In genomic region chr5:113487779-113488644, GRCh38 we compare ENCODE assay signal across 8 cellular contexts. TPM values are rescaled to one million over a fixed set of nuclear protein-coding genes. Genes with fewer than 3 reads are reported as not detected.
DNase-seq lines count a peak whose midpoint lies in the region; ATAC-seq, FAIRE-seq and TF ChIP-seq lines count a peak whose summit lies in the region.

MCC (minus strand) TSS chr5:113488453.

- WGBS in ectodermal cell, 2 experiments: 0 to 1% methylated on average over 86 of the region's 86 CpGs
- 7% methylated on average over 19 of the region's 86 CpGs for WGBS in HepG2 (ENCODE audit: low lambda C conversion rate)

- TF ChIP-seq RAD21 in HepG2 (CRISPR knock-in tag; IDR thresholded peaks at IDR 0.05): no peak

- peaks cover 63% of the 10 kb centered on the region for H3K27me3 Mint-ChIP-seq in activated B cell treated with CpG ODN at 0.5 μM for 24 hours

- DNase-seq in NCI-H1417 (lab: John Stamatoyannopoulos, UW) (peak; percentile 37 to 86 (median 82)), NCI-H1417 treated with DMSO at 0.1 percent for 48 hours (lab: John Stamatoyannopoulos, UW) (no peak), NCI-H1105 treated with DMSO at 0.1 percent for 48 hours (lab: John Stamatoyannopoulos, UW) (peak; percentile 61), activated B cell treated with CpG ODN at 0.5 μM for 24 hours (peak; percentile 22), HepG2 (ENCODE audit: low spot score) (peak; percentile 53)
- DNase-seq in stimulated activated CD4-positive, alpha-beta T cell treated with anti-CD3 and anti-CD28 coated beads, Interleukin-1b, Interleukin-23, amount 100 ng/mL, for 48 hours: peak; percentile 27

- H3K79me2 ChIP-seq in HepG2 (ENCODE audit: insufficient read depth, low read length): no peaks in the 10 kb centered on the region

- in situ Hi-C loops in HepG2 (cut with HindIII; ENCODE audit: extremely low pct_ligation_motif_present, low pct_unique_long_range_greater_than_20kb): no loop called here

- H3K4me1 Mint-ChIP-seq in activated B cell treated with CpG ODN at 0.5 μM for 24 hours: peaks cover 17% of the 10 kb centered on the region

- H3K36me3 Mint-ChIP-seq in activated B cell treated with CpG ODN at 0.5 μM for 24 hours (ENCODE audit: low read depth): peaks cover 5% of the 10 kb centered on the region

- peak within 1 kb of the TSS; percentile 73 for H3K4me3 Mint-ChIP-seq in activated B cell treated with CpG ODN at 0.5 μM for 24 hours

- ATAC-seq in activated B cell treated with CpG ODN at 0.5 μM for 24 hours (ENCODE audit: low read depth) (no peak), HepG2 (peak; percentile 95), HG03175 (IDR thresholded peaks at IDR 0.05; ENCODE audit: unreplicated experiment) (no peak)

- H3K27ac Mint-ChIP-seq in activated B cell treated with CpG ODN at 0.5 μM for 24 hours: no peak within 1 kb of the TSS

- H3K4me3 ChIP-seq in ectodermal cell (ENCODE audit: insufficient read depth, low read depth, low read length) (peak within 1 kb of the TSS; percentile 76), HepG2 (replicated peaks in 1 of 3; ENCODE audit: insufficient read depth in 1 of 3, low read depth in 2 of 3, low read length in 3 of 3) (peak within 1 kb of the TSS; percentile 51 to 76 (median 76))

- CTCF ChIA-PET in activated B cell treated with CpG ODN at 0.5 μM for 24 hours (lab: Charles Lee) (no interaction called here), HepG2 (lab: Yijun Ruan, JAX; ENCODE audit: low intra/inter-chr PET ratio, low total read pairs) (no interaction called here)

- POLR2A ChIA-PET in activated B cell treated with CpG ODN at 0.5 μM for 24 hours (lab: Charles Lee) (interaction anchor here (0.6 kb wide), 1 partner anchor 107 kb away, joined by 6 read pairs; no protein-coding TSS in a partner anchor), HepG2 (lab: Yijun Ruan, JAX) (interaction anchor here (1.4 to 2.1 kb wide), 2 partner anchors 15 to 26 kb away, joined by 3 to 13 read pairs; partner anchors contain the start of gene YTHDC2)

- H3K9me3 ChIP-seq in ectodermal cell (ENCODE audit: control insufficient read depth, low read length) (no peaks in the 10 kb centered on the region), HepG2 (ENCODE audit: low read length) (peaks cover 18% of the 10 kb centered on the region)

- TF ChIP-seq EP300 in HepG2 (IDR thresholded peaks at IDR 0.05; ENCODE audit: low read depth in 2 of 2, low read length in 2 of 2) (no peak), HepG2 (CRISPR knock-in tag; IDR thresholded peaks at IDR 0.05; ENCODE audit: borderline replicate concordance) (no peak)

- TF ChIP-seq CTCF in activated B cell treated with CpG ODN at 0.5 μM for 24 hours (IDR thresholded peaks at IDR 0.05) (no peak), HepG2 (CRISPR knock-in tag; IDR thresholded peaks at IDR 0.05) (no peak)

- H3K4me1 ChIP-seq in ectodermal cell (ENCODE audit: control insufficient read depth, insufficient read depth, low read length) (no peaks in the 10 kb centered on the region), HepG2 (ENCODE audit: insufficient read depth, low read length) (peaks cover 17% of the 10 kb centered on the region)

- H4K20me1 ChIP-seq in HepG2 (ENCODE audit: insufficient read depth, low read length): no peaks in the 10 kb centered on the region

- peak within 1 kb of the TSS; percentile 80 for H3K4me2 ChIP-seq in HepG2 (ENCODE audit: low read depth, low read length)

- no TSS peak for BruUV-seq in HepG2 (replicated peaks; lab: Mats Ljungman, UMichigan)

- H2AFZ ChIP-seq in HepG2 (ENCODE audit: low read length): peak within 1 kb of the TSS; percentile 71

- H3K27ac ChIP-seq in ectodermal cell (ENCODE audit: insufficient read depth, low read depth, low read length, poor library complexity, severe bottlenecking) (no peak within 1 kb of the TSS), HepG2 (ENCODE audit: extremely low read length, insufficient read depth, low read length) (no peak within 1 kb of the TSS)

- H3K27me3 ChIP-seq in ectodermal cell (ENCODE audit: control insufficient read depth, insufficient read depth, low read length, poor library complexity, severe bottlenecking) (peaks cover 48% of the 10 kb centered on the region), HepG2 (ENCODE audit: control insufficient read depth in 1 of 2, insufficient read depth in 2 of 2, low read length in 2 of 2) (peaks cover 0 to 34% of the 10 kb centered on the region in 2 experiments; a peak in 4 of 5 replicates)

- 0 out of 2 replicates have a peak within 1 kb of the TSS, but pooled peaks have one; percentile 9 for H3K9ac ChIP-seq in HepG2 (ENCODE audit: insufficient read depth, low read depth, low read length)

- peaks cover 21% of the 10 kb centered on the region for H3K9me3 Mint-ChIP-seq in activated B cell treated with CpG ODN at 0.5 μM for 24 hours

- intact Hi-C loops in activated B cell treated with CpG ODN at 0.5 μM for 24 hours (cut with micrococcal nuclease): no loop called here
- intact Hi-C loops in HepG2 (cut with micrococcal nuclease; ENCODE audit: unreplicated experiment): loop anchor here (1.0 kb wide), 1 partner anchor 25 kb away; the partner anchor contains the start of gene YTHDC2

- TF ChIP-seq POLR2A in HepG2 (IDR thresholded peaks at IDR 0.05; ENCODE audit: insufficient read depth in 1 of 2, low read depth in 2 of 2, low read length in 2 of 2): no peak

- FAIRE-seq in HepG2 (lab: Jason Lieb, UNC): no peak

- H3K36me3 ChIP-seq in ectodermal cell (ENCODE audit: control insufficient read depth, insufficient read depth, low read length) (no peaks in the 10 kb centered on the region), HepG2 (replicated peaks in 1 of 2; ENCODE audit: control insufficient read depth in 1 of 2, insufficient read depth in 2 of 2, low read length in 2 of 2) (no peaks in the 10 kb centered on the region)

TF ChIP-seq in HepG2, 621 proteins besides CTCF, POLR2A, EP300 and RAD21 (continues in another document):
- TF ChIP-seq ZNF777 (CRISPR knock-in tag; IDR thresholded peaks at IDR 0.05) (peak; percentile 87), ZNF24 (IDR thresholded peaks at IDR 0.05) (no peak), ZNF335 (CRISPR knock-in tag; IDR thresholded peaks at IDR 0.05) (0 out of 2 replicates have a peak, but pooled peaks have one; percentile 45), RARA (CRISPR knock-in tag; IDR thresholded peaks at IDR 0.05) (no peak), HDAC1 (CRISPR knock-in tag; IDR thresholded peaks at IDR 0.05) (no peak; the same call in 1 of the 2 replicates), HMGXB4 (CRISPR knock-in tag; IDR thresholded peaks at IDR 0.05; ENCODE audit: borderline replicate concordance in 1 of 2, low read depth in 1 of 2) (peak in 1 of 2 experiments; percentile 45; a peak in 1 of 4 replicates), BRCA1 (CRISPR knock-in tag; IDR thresholded peaks at IDR 0.05) (no peak), ZNF383 (CRISPR knock-in tag; IDR thresholded peaks at IDR 0.05; ENCODE audit: borderline replicate concordance) (no peak), ZNF563 (CRISPR knock-in tag; IDR thresholded peaks at IDR 0.05) (no peak), ASH2L (IDR thresholded peaks at IDR 0.05; ENCODE audit: insufficient read length, low read depth, low read length) (no peak), POLR2G (IDR thresholded peaks at IDR 0.05; ENCODE audit: low read depth, low read length) (peak; percentile 61), ZNF550 (CRISPR knock-in tag; IDR thresholded peaks at IDR 0.05; ENCODE audit: borderline replicate concordance) (no peak)

RNA-seq across cellular contexts. Expression of gene MCC, which starts in this region (rescaled TPM):
- 0.22 and 0.32 TPM in 2 replicates for total RNA-seq in activated B cell treated with CpG ODN at 0.5 μM for 24 hours
- 8.7 TPM for polyA plus RNA-seq in ectodermal cell (2013, experiment 1 of 4)
- polyA plus RNA-seq in ectodermal cell (2013, experiment 2 of 4): 6.3 TPM
- polyA plus RNA-seq in ectodermal cell (2013, experiment 3 of 4): 5.4 TPM
- polyA plus RNA-seq in ectodermal cell (2013, experiment 4 of 4): 4.8 TPM
- 2.4 and 3.0 TPM in 2 replicates for total RNA-seq in HepG2 (2016; rRNA removed; fragmentation: Illumina TruSeq; extraction: Trizol)
- 0.20 and 0.35 TPM in 2 replicates for total RNA-seq in HepG2 (2016; cell fraction: cytosol; rRNA removed; fragmentation: Illumina TruSeq; extraction: Trizol; ENCODE audit: low read depth)
- total RNA-seq in HepG2 (2016; cell fraction: insoluble cytoplasmic fraction; rRNA removed; fragmentation: Illumina TruSeq; extraction: Trizol): 2.1 and 2.7 TPM in 2 replicates
- 0.68 and 0.83 TPM in 2 replicates for total RNA-seq in HepG2 (2016; cell fraction: membrane; rRNA removed; fragmentation: Illumina TruSeq; extraction: Trizol)
- 1.9 and 2.5 TPM in 2 replicates for total RNA-seq in HepG2 (2016; cell fraction: nucleus; rRNA removed; fragmentation: Illumina TruSeq; extraction: Trizol)
- polyA plus RNA-seq in HepG2 (2011; rRNA removed): 0.55 and 1.0 TPM in 2 replicates
- 0.87 and 1.3 TPM in 2 replicates for polyA plus RNA-seq in HepG2 (2011; cell fraction: cytosol; rRNA removed)
- polyA plus RNA-seq in HepG2 (2011; cell fraction: nucleus; rRNA removed): 1.3 and 1.7 TPM in 2 replicates
- 0.24 and 0.55 TPM in 2 replicates for polyA plus RNA-seq in HepG2 (2012)
- polyA plus RNA-seq in HepG2 (2016; cell fraction: cytosol; fragmentation: Illumina TruSeq; extraction: Trizol; ENCODE audit: low read depth): 0.10 and 0.11 TPM in 2 replicates
- 0.88 and 1.2 TPM in 2 replicates for polyA plus RNA-seq in HepG2 (2016; cell fraction: insoluble cytoplasmic fraction; fragmentation: Illumina TruSeq; extraction: Trizol; ENCODE audit: low read depth)
- polyA plus RNA-seq in HepG2 (2016; cell fraction: membrane; fragmentation: Illumina TruSeq; extraction: Trizol; ENCODE audit: low read depth): 0.15 and 0.33 TPM in 2 replicates
- polyA plus RNA-seq in HepG2 (2016; cell fraction: nucleus; fragmentation: Illumina TruSeq; extraction: Trizol; ENCODE audit: insufficient read depth, low read depth): 0.71 and 0.79 TPM in 2 replicates
- 1.4 and 2.2 TPM in 2 replicates for polyA minus RNA-seq in HepG2 (2011; rRNA and poly(A)+ RNA removed; ENCODE audit: low replicate concordance)
- polyA minus RNA-seq in HepG2 (2011; cell fraction: cytosol; rRNA and poly(A)+ RNA removed): 1.1 and 1.8 TPM in 2 replicates
- polyA minus RNA-seq in HepG2 (2011; cell fraction: nucleus; rRNA and poly(A)+ RNA removed): 3.9 and 4.4 TPM in 2 replicates

Comparison
In these comparisons a context has a peak if more than half of its experiments do, and no peak if none do; other contexts are left out.
1. Peak in DNase-seq in activated B cell treated with CpG ODN at 0.5 μM for 24 hours; RNA of the gene not detected or under 1 TPM.